ENCODE assay signal across 14 cellular contexts in the genomic region with DNA sequence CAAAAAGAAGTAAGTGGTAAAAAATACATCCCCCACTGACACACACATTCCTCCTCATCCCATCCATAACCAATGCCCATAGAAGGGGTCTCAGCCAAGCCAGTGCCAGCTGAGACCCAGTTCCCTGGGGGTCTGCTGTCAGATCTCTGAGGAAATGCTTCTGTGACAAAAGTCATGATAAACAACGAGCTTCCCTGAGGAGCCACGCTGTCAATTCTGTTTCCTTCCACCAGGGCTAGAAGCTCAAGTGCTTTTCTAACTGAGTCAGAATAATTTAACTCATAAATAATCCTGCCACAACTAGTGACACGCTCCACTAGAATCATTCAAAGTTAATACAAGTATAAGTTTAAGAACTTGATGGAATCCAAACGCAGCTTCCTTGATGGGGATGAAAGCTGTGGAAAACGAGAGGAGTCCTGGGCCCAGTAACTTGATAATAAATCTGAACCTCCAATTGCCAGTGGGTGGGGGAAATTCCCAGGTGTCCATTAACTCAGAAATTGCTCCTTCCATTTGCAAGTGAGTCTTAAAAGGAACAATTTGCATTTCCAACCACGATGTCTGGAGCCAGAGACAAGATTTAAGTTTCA.
"Had no signal": no experiment of that assay in that cellular context is flagged by ENCODE, and none has a peak within 500 bp of the region (broad histone marks: within the 10 kb centered on the region; RNA-seq: fewer than 3 reads in every experiment).

No MANE protein-coding gene starts in this region.

- H3K9ac ChIP-seq: parathyroid adenoma had no signal

- H3K27ac ChIP-seq: coronary artery, epithelial cell of prostate, left ventricle myocardium inferior, parathyroid adenoma, right atrium auricular region, skin epidermis, uterus had no signal

- DNase-seq: activated CD4-positive, alpha-beta T cell treated with anti-CD3 and anti-CD28 coated beads, Interleukin-2, amount 50 U/mL, for 4 hours; activated T-cell treated with anti-CD3 and anti-CD28 coated beads, Interleukin-2, amount 50 U/mL, for 1 hour; central memory CD4-positive, alpha-beta T cell; effector CD4-positive, alpha-beta T cell; immature natural killer cell; left ventricle myocardium inferior; uterus had no signal

- H3K4me1 ChIP-seq: left ventricle myocardium inferior, parathyroid adenoma, right atrium auricular region, uterus had no signal

- H3K27me3 ChIP-seq: right atrium auricular region, uterus had no signal

- H3K9me3 Mint-ChIP-seq: activated naive CD4-positive, alpha-beta T cell treated with anti-CD3 and anti-CD28 coated beads, Interleukin-2, amount 50 U/mL, for 24 hours; immature natural killer cell had no signal

- H3K9me3 ChIP-seq: left ventricle myocardium inferior, right atrium auricular region, uterus had no signal

- H3K36me3 Mint-ChIP-seq: activated naive CD4-positive, alpha-beta T cell treated with anti-CD3 and anti-CD28 coated beads, Interleukin-2, amount 50 U/mL, for 24 hours; immature natural killer cell had no signal

- H3K4me1 Mint-ChIP-seq: activated naive CD4-positive, alpha-beta T cell treated with anti-CD3 and anti-CD28 coated beads, Interleukin-2, amount 50 U/mL, for 24 hours; immature natural killer cell had no signal

- H3K27ac Mint-ChIP-seq: activated naive CD4-positive, alpha-beta T cell treated with anti-CD3 and anti-CD28 coated beads, Interleukin-2, amount 50 U/mL, for 24 hours; immature natural killer cell had no signal

- ATAC-seq: activated CD4-positive, CD25-positive, alpha-beta regulatory T cell treated with anti-CD3 and anti-CD28 coated beads, Interleukin-2, amount 50 U/mL, for 24 hours had no signal

- H3K4me3 Mint-ChIP-seq: activated naive CD4-positive, alpha-beta T cell treated with anti-CD3 and anti-CD28 coated beads, Interleukin-2, amount 50 U/mL, for 24 hours; immature natural killer cell had no signal

- H3K36me3 ChIP-seq: left ventricle myocardium inferior, right atrium auricular region, uterus had no signal

- H3K4me3 ChIP-seq: coronary artery, left ventricle myocardium inferior, right atrium auricular region, skin epidermis, uterus had no signal
